ENCODE assay signal across 21 cellular contexts in the genomic region with DNA sequence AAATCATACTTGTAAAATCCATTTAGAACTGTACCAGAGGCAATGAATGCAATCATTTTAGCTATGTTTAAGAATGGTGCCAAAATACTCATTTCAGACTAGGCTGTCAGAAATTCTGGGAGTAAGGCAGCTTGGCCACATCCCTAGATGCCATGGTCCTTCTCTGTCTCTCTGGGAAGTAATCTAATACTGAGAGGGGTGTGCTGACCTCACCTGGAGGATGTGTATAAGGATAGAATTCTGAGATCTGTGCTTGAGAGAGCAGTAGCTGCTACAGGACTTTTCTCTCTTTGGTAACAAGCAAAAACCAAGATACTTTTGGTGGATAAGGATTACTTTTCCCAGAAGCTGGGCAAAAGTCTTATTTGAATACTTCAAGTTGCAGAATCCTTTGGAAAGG.
DNase-seq lines count a peak whose midpoint lies in the region; ATAC-seq and TF ChIP-seq lines count a peak whose summit lies in the region.
"Had no signal": no experiment of that assay in that cellular context is flagged by ENCODE, and none has a peak within 500 bp of the region (broad histone marks: within the 10 kb centered on the region; RNA-seq: fewer than 3 reads in every experiment).

No MANE protein-coding gene starts in this region.

- no peaks in the 10 kb centered on the region; the same call in 1 of the 3 replicates for H3K4me1 Mint-ChIP-seq in GM23338
- H3K4me1 Mint-ChIP-seq in activated CD4-positive, alpha-beta T cell treated with anti-CD3 and anti-CD28 coated beads, Interleukin-2, amount 10 ng/mL, durations not matched to agents 24 days and 14 days, result no peaks in the 10 kb centered on the region

- DNase-seq in GM23338 (ENCODE audit: low spot score), result peak; percentile 20
- DNase-seq in HT-29 (ENCODE audit: low spot score), result peak; percentile 3
- peak; percentile 27 for DNase-seq in iPS-NIHi7 (ENCODE audit: extremely low spot score)
- DNase-seq in NCI-H1048 (lab: John Stamatoyannopoulos, UW), result no peak
- no peak for DNase-seq in cerebellar cortex (ENCODE audit: low spot score)
- no peak for DNase-seq in activated CD4-positive, alpha-beta T cell treated with anti-CD3 and anti-CD28 coated beads, Interleukin-2, amount 10 ng/mL, durations not matched to agents 24 days and 14 days
- DNase-seq: BE2C, DMS53, GDM1, MM.1S, NCI-H1092, NCI-H1436 treated with DMSO at 0.1 percent for 48 hours, NCI-H2227 treated with DMSO at 0.1 percent for 48 hours, NCI-H510A treated with DMSO at 0.1 percent for 48 hours, NCI-H82, OCI-M1, SHP77 treated with DMSO at 0.1 percent for 48 hours, SK-N-SH had no signal

- no peaks in the 10 kb centered on the region for H3K9me3 Mint-ChIP-seq in GM23338
- no peaks in the 10 kb centered on the region for H3K9me3 Mint-ChIP-seq in activated CD4-positive, alpha-beta T cell treated with anti-CD3 and anti-CD28 coated beads, Interleukin-2, amount 10 ng/mL, durations not matched to agents 24 days and 14 days

- no peak overlapping the region for H3K4me3 ChIP-seq in GM23338
- H3K4me3 ChIP-seq: K562 had no signal

- H3K4me2 ChIP-seq in GM23338, result no peak overlapping the region
- H3K4me2 ChIP-seq: SK-N-SH had no signal

- H3K79me2 ChIP-seq in GM23338 (replicated peaks; ENCODE audit: insufficient read depth), result no peaks in the 10 kb centered on the region

- ATAC-seq in GM23338, result peak; percentile 83
- ATAC-seq: HepG2, K562 had no signal

- no peaks in the 10 kb centered on the region for H3K27me3 ChIP-seq in GM23338 (ENCODE audit: insufficient read depth)
- H3K27me3 ChIP-seq: BE2C had no signal

- H3K27ac Mint-ChIP-seq in GM23338, result no peak overlapping the region
- no peak overlapping the region for H3K27ac Mint-ChIP-seq in activated CD4-positive, alpha-beta T cell treated with anti-CD3 and anti-CD28 coated beads, Interleukin-2, amount 10 ng/mL, durations not matched to agents 24 days and 14 days

- H3K9me2 ChIP-seq in GM23338 (ENCODE audit: insufficient read depth), result no peaks in the 10 kb centered on the region
- H3K9me2 ChIP-seq: SK-N-SH had no signal

- no peak overlapping the region for H3K4me3 Mint-ChIP-seq in GM23338
- H3K4me3 Mint-ChIP-seq in activated CD4-positive, alpha-beta T cell treated with anti-CD3 and anti-CD28 coated beads, Interleukin-2, amount 10 ng/mL, durations not matched to agents 24 days and 14 days, result no peak overlapping the region

- no peaks in the 10 kb centered on the region for H3K4me1 ChIP-seq in GM23338 (ENCODE audit: insufficient read depth)
- H3K4me1 ChIP-seq: BE2C had no signal

- no peaks in the 10 kb centered on the region for H3K27me3 Mint-ChIP-seq in GM23338 (ENCODE audit: insufficient read depth, low read depth, poor library complexity)
- no peaks in the 10 kb centered on the region for H3K27me3 Mint-ChIP-seq in activated CD4-positive, alpha-beta T cell treated with anti-CD3 and anti-CD28 coated beads, Interleukin-2, amount 10 ng/mL, durations not matched to agents 24 days and 14 days

- H2AFZ ChIP-seq in GM23338, result 0 out of 2 replicates have a peak overlapping the region, but pooled peaks have one; percentile 30

- TF ChIP-seq CTCF in GM23338 (conservative IDR thresholded peaks at IDR 0.05; ENCODE audit: low read depth in 2 of 2) (peak; percentile 18 to 49; a peak in 2 of 4 replicates), VCaP (conservative IDR thresholded peaks at IDR 0.05) (peak; percentile 48)

- no peaks in the 10 kb centered on the region for H3F3A ChIP-seq in GM23338 (replicated peaks; ENCODE audit: low read depth)

- H3K27ac ChIP-seq in GM23338 (ENCODE audit: low read depth) (no peak overlapping the region), VCaP (no peak overlapping the region)

- intact Hi-C loops in activated CD4-positive, alpha-beta T cell treated with anti-CD3 and anti-CD28 coated beads, Interleukin-2, amount 10 ng/mL, durations not matched to agents 24 days and 14 days (cut with micrococcal nuclease), result no loop called here

- no peaks in the 10 kb centered on the region for H3K36me3 ChIP-seq in GM23338 (ENCODE audit: insufficient read depth)
- H3K36me3 ChIP-seq: BE2C had no signal

- H4K20me1 ChIP-seq in GM23338 (replicated peaks; ENCODE audit: insufficient read depth), result no peaks in the 10 kb centered on the region

- no peaks in the 10 kb centered on the region for H3K36me3 Mint-ChIP-seq in GM23338 (ENCODE audit: low read depth)
- H3K36me3 Mint-ChIP-seq in activated CD4-positive, alpha-beta T cell treated with anti-CD3 and anti-CD28 coated beads, Interleukin-2, amount 10 ng/mL, durations not matched to agents 24 days and 14 days (ENCODE audit: low read depth), result no peaks in the 10 kb centered on the region

TF ChIP-seq in GM23338, 12 proteins besides CTCF, POLR2A, EP300 and RAD21:
- TF ChIP-seq EZH2 (IDR thresholded peaks at IDR 0.05; ENCODE audit: low read depth, unreplicated experiment), result no peak

Comparison
In these comparisons a context has a peak if more than half of its experiments do, and no peak if none do; other contexts are left out.
1. DNase-seq: peak in GM23338 (single experiment), HT-29 (single experiment) and iPS-NIHi7 (single experiment); none in NCI-H1048 (single experiment), cerebellar cortex (single experiment) and activated CD4-positive, alpha-beta T cell treated with anti-CD3 and anti-CD28 coated beads, Interleukin-2, amount 10 ng/mL, durations not matched to agents 24 days and 14 days (single experiment).